ENCODE assay signal across 1 cellular context in the genomic region with DNA sequence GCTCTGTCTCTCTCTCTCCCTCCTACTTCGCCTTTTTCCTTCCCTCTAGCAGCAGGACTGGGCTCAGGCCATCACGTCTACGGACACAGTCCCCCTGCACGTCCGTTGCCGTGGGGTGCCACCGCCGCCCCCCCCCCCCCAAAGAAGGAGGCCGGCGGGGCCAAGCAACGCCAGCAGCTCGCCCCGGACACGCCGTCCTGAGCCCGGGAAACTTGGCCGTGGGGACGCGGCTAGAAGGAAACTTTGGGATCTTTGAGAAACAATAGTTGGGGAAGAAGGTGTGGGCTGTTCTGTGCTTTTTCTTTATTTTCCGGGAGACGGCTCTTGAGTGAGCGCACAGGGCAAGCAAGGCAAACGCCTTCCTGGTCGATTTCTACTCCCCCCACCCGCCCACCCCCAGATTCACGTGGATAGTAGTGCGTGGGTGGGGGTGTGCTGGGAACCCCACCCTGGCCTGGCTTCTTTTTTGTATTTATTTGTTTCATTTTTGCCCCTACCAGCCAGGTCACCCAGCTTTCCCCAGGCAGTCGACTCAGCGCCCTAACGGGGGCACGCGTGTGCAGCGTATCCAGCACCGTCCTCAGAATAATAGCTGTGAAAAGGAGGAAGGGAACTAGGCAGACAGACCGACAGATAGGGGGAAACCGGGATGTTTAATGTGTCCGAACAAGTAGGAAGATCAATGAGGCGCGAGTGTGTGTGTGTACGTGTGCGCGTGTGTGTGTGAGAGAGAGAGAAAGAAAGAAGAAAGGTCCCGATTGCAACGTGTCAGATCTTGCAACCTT.
TF ChIP-seq lines count a peak whose summit lies in the region.

No MANE protein-coding gene starts in this region.

TF ChIP-seq in endothelial cell of umbilical vein, 7 proteins besides CTCF, POLR2A, EP300 and RAD21 (continued from another document):
- TF ChIP-seq FOS (IDR thresholded peaks at IDR 0.05; ENCODE audit: borderline replicate concordance, insufficient read depth, low read length), result no peak
